In the genomic region with DNA sequence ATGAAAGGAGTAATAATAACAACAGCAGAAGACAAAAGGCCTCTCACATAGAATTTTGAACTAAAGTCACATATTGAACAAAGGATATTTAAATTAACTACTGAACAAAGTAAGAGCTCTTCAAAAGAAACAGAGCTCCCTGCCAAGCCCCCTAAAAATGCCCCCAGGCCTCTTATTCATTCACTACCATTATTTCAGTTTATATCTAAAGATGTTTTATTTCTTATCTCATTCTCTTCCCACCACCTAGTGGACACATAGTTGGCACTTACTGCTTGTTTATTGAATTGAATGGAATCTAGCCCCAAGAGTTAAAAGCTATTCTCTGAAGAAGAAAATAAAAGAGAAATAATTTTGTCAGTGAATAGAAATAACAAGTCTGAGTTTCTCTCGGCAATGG, we compare ENCODE assay signal across 8 cellular contexts. TPM values are rescaled to one million over a fixed set of nuclear protein-coding genes. Genes with fewer than 3 reads are reported as not detected.
DNase-seq lines count a peak whose midpoint lies in the region; ATAC-seq and TF ChIP-seq lines count a peak whose summit lies in the region.

No MANE protein-coding gene starts in this region.

- H2BK5ac ChIP-seq in IMR-90 (ENCODE audit: low read depth, low read length, poor library complexity, severe bottlenecking), result peak overlapping the region; percentile 76

- H3K4me1 ChIP-seq in IMR-90 (ENCODE audit: control insufficient read depth, insufficient read depth, low read length) (peaks cover 29% of the 10 kb centered on the region), mammary epithelial cell (ENCODE audit: insufficient read depth, low read length) (no peaks in the 10 kb centered on the region)

- H3K23ac ChIP-seq in IMR-90 (ENCODE audit: low read depth, low read length), result no peak overlapping the region

- H3K79me2 ChIP-seq in mammary epithelial cell (ENCODE audit: insufficient read depth, low read length), result peaks cover 77% of the 10 kb centered on the region
- H3K79me2 ChIP-seq in neural cell (replicated peaks; ENCODE audit: insufficient read depth, low read length), result no peaks in the 10 kb centered on the region

- H3K27ac ChIP-seq in IMR-90 (ENCODE audit: insufficient read depth, low read length), result no peak overlapping the region
- no peak overlapping the region for H3K27ac ChIP-seq in mammary epithelial cell (ENCODE audit: insufficient read depth, low read depth, low read length)
- H3K27ac ChIP-seq in neural cell (ENCODE audit: low read length), result no peak overlapping the region

- H4K91ac ChIP-seq in IMR-90 (ENCODE audit: insufficient read depth, low read depth, low read length), result no peak overlapping the region

- TF ChIP-seq CTCF in CD14-positive monocyte (IDR thresholded peaks at IDR 0.05), result peak; percentile 16
- TF ChIP-seq CTCF in IMR-90 (conservative IDR thresholded peaks at IDR 0.05; ENCODE audit: low read depth, low read length), result 0 out of 2 replicates have a peak, but pooled peaks have one; percentile 23
- TF ChIP-seq CTCF in mammary epithelial cell (conservative IDR thresholded peaks at IDR 0.05 in 1 of 2, IDR thresholded peaks at IDR 0.05 in 1 of 2; ENCODE audit: extremely low read depth in 1 of 2, insufficient read depth in 1 of 2, low read depth in 1 of 2, low read length in 2 of 2), result peak; percentile 27 to 43
- peak; percentile 21 for TF ChIP-seq CTCF in neural cell (IDR thresholded peaks at IDR 0.05; ENCODE audit: poor library complexity, severe bottlenecking)

- no peak for TF ChIP-seq EP300 in neural cell (conservative IDR thresholded peaks at IDR 0.05; ENCODE audit: poor library complexity, severe bottlenecking)

- H3K27me3 ChIP-seq in IMR-90 (ENCODE audit: control insufficient read depth, insufficient read depth, low read length), result no peaks in the 10 kb centered on the region
- no peaks in the 10 kb centered on the region for H3K27me3 ChIP-seq in mammary epithelial cell (ENCODE audit: insufficient read depth, low read length)
- H3K27me3 ChIP-seq in neural cell (ENCODE audit: insufficient read depth, low read depth, low read length), result no peaks in the 10 kb centered on the region

- TF ChIP-seq RAD21 in IMR-90 (IDR thresholded peaks at IDR 0.05; ENCODE audit: low read length) (no peak; the same call in 1 of the 2 replicates), neural cell (conservative IDR thresholded peaks at IDR 0.05) (no peak)

- H4K8ac ChIP-seq in IMR-90 (ENCODE audit: low read depth in 2 of 2, low read length in 2 of 2), result no peak overlapping the region

- dilution Hi-C loops in IMR-90 (cut with HindIII; ENCODE audit: low sequenced_read_pairs, unreplicated experiment) (no loop called here), mammary epithelial cell (cut with HindIII; ENCODE audit: low sequenced_read_pairs) (no loop called here)

- H3K9me3 Mint-ChIP-seq in CD14-positive monocyte, result no peaks in the 10 kb centered on the region

- no peaks in the 10 kb centered on the region for H3K9me2 ChIP-seq in neural cell (ENCODE audit: insufficient read depth, low read length)

- DNase-seq in CD14-positive monocyte (ENCODE audit: low spot score) (no peak), IMR-90 (peak; percentile 49), mammary epithelial cell (no peak), NCI-H748 (lab: John Stamatoyannopoulos, UW; ENCODE audit: unreplicated experiment) (no peak), glomerular visceral epithelial cell (ENCODE audit: extremely low spot score) (no peak), NCI-H82 treated with DMSO at 0.1 percent for 48 hours (lab: John Stamatoyannopoulos, UW; ENCODE audit: unreplicated experiment) (no peak)

- H3K18ac ChIP-seq in IMR-90 (ENCODE audit: low read depth, low read length), result peak overlapping the region; percentile 66; the same call in 1 of the 2 replicates

- POLR2A ChIA-PET in IMR-90 (lab: Charles Lee; ENCODE audit: unreplicated experiment), result no interaction called here

- H4K5ac ChIP-seq in IMR-90 (ENCODE audit: low read depth, low read length), result peak overlapping the region; percentile 12; the same call in 1 of the 2 replicates

- no peak overlapping the region for H2BK15ac ChIP-seq in IMR-90 (ENCODE audit: low read depth, low read length)

- peak; percentile 15 for ATAC-seq in IMR-90 (ENCODE audit: low read depth)
- ATAC-seq in HG02981 (IDR thresholded peaks at IDR 0.05; ENCODE audit: unreplicated experiment), result no peak

- no peak overlapping the region for H2BK120ac ChIP-seq in IMR-90 (ENCODE audit: low read depth, low read length)

- no CpG with 5 or more reads among the region's 1 CpG for WGBS in IMR-90 (ENCODE audit: extremely low coverage in 2 of 2, insufficient read length in 1 of 2), 2 experiments
- 17% methylated on average over 1 of the region's 1 CpG for WGBS in mammary epithelial cell (ENCODE audit: low coverage, missing lambda C conversion rate)

- H3K4me2 ChIP-seq in IMR-90 (ENCODE audit: low read depth, low read length) (peak overlapping the region; percentile 23; the same call in 1 of the 2 replicates), mammary epithelial cell (ENCODE audit: insufficient read depth, low read depth, low read length) (no peak overlapping the region), neural cell (ENCODE audit: low read length) (no peak overlapping the region)

- H3K79me1 ChIP-seq in IMR-90 (ENCODE audit: low read depth in 1 of 2, low read length in 2 of 2), result peaks cover 15 to 66% of the 10 kb centered on the region in 2 experiments; a peak in 3 of 4 replicates

- H3K4me3 ChIP-seq in IMR-90 (ENCODE audit: insufficient read depth, low read depth, low read length), result no peak overlapping the region
- H3K4me3 ChIP-seq in mammary epithelial cell (replicated peaks in 1 of 3; ENCODE audit: insufficient read depth in 1 of 3, low read depth in 2 of 3, low read length in 3 of 3), result no peak overlapping the region
- H3K4me3 ChIP-seq in neural cell (ENCODE audit: low read length), result no peak overlapping the region

- 0 out of 2 replicates have a peak overlapping the region, but pooled peaks have one; percentile 20 for H2BK20ac ChIP-seq in IMR-90 (ENCODE audit: low read depth, low read length)

- no peak overlapping the region for H3K4me3 Mint-ChIP-seq in CD14-positive monocyte

- H3K36me3 ChIP-seq in IMR-90 (ENCODE audit: control insufficient read depth, insufficient read depth, low read length) (peaks cover 20% of the 10 kb centered on the region), mammary epithelial cell (ENCODE audit: insufficient read depth, low read length) (peaks cover 10% of the 10 kb centered on the region), neural cell (ENCODE audit: insufficient read depth, low read length) (no peaks in the 10 kb centered on the region)

- no TSS peak for BruUV-seq in IMR-90 (replicated peaks; lab: Mats Ljungman, UMichigan)
- BruUV-seq in mammary epithelial cell (replicated peaks; lab: Mats Ljungman, UMichigan), result no TSS peak

- no peak overlapping the region for H2AK9ac ChIP-seq in IMR-90 (replicated peaks; ENCODE audit: low read depth, low read length, poor library complexity)

- peaks cover 68% of the 10 kb centered on the region for H3K4me1 Mint-ChIP-seq in CD14-positive monocyte

- intact Hi-C loops in CD14-positive monocyte (cut with micrococcal nuclease) (no loop called here), IMR-90 (cut with micrococcal nuclease) (loop anchor here (1.0 kb wide), 1 partner anchor 36 kb away; no protein-coding TSS in a partner anchor), mammary epithelial cell (cut with micrococcal nuclease) (loop anchor here (1.0 to 10.0 kb wide), 2 partner anchors 81 to 148 kb away; no protein-coding TSS in a partner anchor)

- H2AK5ac ChIP-seq in IMR-90 (ENCODE audit: low read depth, low read length), result no peak overlapping the region

- H2AFZ ChIP-seq in IMR-90 (replicated peaks; ENCODE audit: low read length, poor library complexity) (no peak overlapping the region), mammary epithelial cell (ENCODE audit: low read depth, low read length) (no peak overlapping the region), neural cell (ENCODE audit: low read depth, low read length) (no peak overlapping the region)

- H3K36me3 Mint-ChIP-seq in CD14-positive monocyte, result peaks cover 16 to 34% of the 10 kb centered on the region in 2 donors

- TF ChIP-seq POLR2A in IMR-90 (IDR thresholded peaks at IDR 0.05; ENCODE audit: low read depth, low read length), result no peak

- peaks cover 89% of the 10 kb centered on the region for H4K20me1 ChIP-seq in IMR-90 (ENCODE audit: insufficient read depth, low read length)
- no peaks in the 10 kb centered on the region for H4K20me1 ChIP-seq in mammary epithelial cell (ENCODE audit: insufficient read depth, low read length)
- no peaks in the 10 kb centered on the region for H4K20me1 ChIP-seq in neural cell (ENCODE audit: insufficient read depth)

- no peaks in the 10 kb centered on the region for H3F3A ChIP-seq in neural cell (ENCODE audit: insufficient read depth, low read length, poor library complexity, severe bottlenecking)

- H3K27me3 Mint-ChIP-seq in CD14-positive monocyte (ENCODE audit: low read depth in 3 of 3), result no peaks in the 10 kb centered on the region

- H3K27ac Mint-ChIP-seq in CD14-positive monocyte, result peak overlapping the region in 2 of 7 donors; percentile 17 to 54

- in situ Hi-C loops in IMR-90 (cut with MboI; ENCODE audit: low sequenced_read_pairs), result no loop called here
- in situ Hi-C loops in mammary epithelial cell (cut with MboI; ENCODE audit: low sequenced_read_pairs in 2 of 2), result no loop called here

- H3K14ac ChIP-seq in IMR-90 (replicated peaks; ENCODE audit: low read depth, low read length), result 0 out of 2 replicates have a peak overlapping the region, but pooled peaks have one; percentile 66

- 0 out of 2 replicates have a peak overlapping the region, but pooled peaks have one; percentile 26 for H3K56ac ChIP-seq in IMR-90 (ENCODE audit: extremely low read depth, insufficient read depth, low read length)

- peak overlapping the region; percentile 31; the same call in 1 of the 2 replicates for H3K4ac ChIP-seq in IMR-90 (ENCODE audit: low read depth, low read length)

- H3K9me1 ChIP-seq in IMR-90 (ENCODE audit: insufficient read depth, low read length), result peaks cover 27% of the 10 kb centered on the region

- H3K9me3 ChIP-seq in IMR-90 (ENCODE audit: control insufficient read depth, insufficient read depth, low read length) (no peaks in the 10 kb centered on the region), mammary epithelial cell (replicated peaks; ENCODE audit: insufficient read depth, low read length) (no peaks in the 10 kb centered on the region), neural cell (ENCODE audit: low read length) (no peaks in the 10 kb centered on the region)

- CTCF ChIA-PET in IMR-90 (lab: Yijun Ruan, JAX) (interaction anchor here (0.5 to 1.6 kb wide), 7 partner anchors 13 to 1165 kb away, joined by 3 to 7 read pairs (median 3); no protein-coding TSS in a partner anchor), mammary epithelial cell (lab: Charles Lee; ENCODE audit: low non-redundant PET) (interaction anchor here (0.6 to 0.7 kb wide), 3 partner anchors 11 to 68 kb away, joined by 3 to 10 read pairs (median 8); no protein-coding TSS in a partner anchor)

- H3K9ac ChIP-seq in IMR-90 (ENCODE audit: low read depth, low read length) (no peak overlapping the region), mammary epithelial cell (ENCODE audit: insufficient read depth, low read length) (no peak overlapping the region), neural cell (ENCODE audit: low read length) (no peak overlapping the region)

RNA-seq across cellular contexts. Expression of gene VCL, which starts 37.4 kb away (rescaled TPM):
- polyA plus RNA-seq in CD14-positive monocyte (10 to 100 TPM; 52.8 to 68.4 TPM), IMR-90 (2012; rRNA removed) (193 and 227 TPM in 2 replicates), mammary epithelial cell (70.9 TPM), neural cell (11.2 and 17.8 TPM in 2 replicates)
- total RNA-seq in IMR-90 (2012; rRNA removed) (283 and 316 TPM in 2 replicates), mammary epithelial cell (100 to 1,000 TPM; 136 to 172 TPM)
- 85.9 and 102 TPM in 2 replicates for polyA plus RNA-seq in IMR-90 (2012; cell fraction: cytosol; rRNA removed)
- 176 and 458 TPM in 2 replicates for polyA plus RNA-seq in IMR-90 (2012; cell fraction: nucleus; rRNA removed; ENCODE audit: low replicate concordance)
- polyA minus RNA-seq in mammary epithelial cell (222 TPM), neural cell (23.0 and 25.6 TPM in 2 replicates)

Comparison
In these comparisons a context has a peak if more than half of its experiments do, and no peak if none do; other contexts are left out.
1. intact Hi-C loops: an anchor here in IMR-90 (1.0 kb wide) and mammary epithelial cell (1.0 to 10.0 kb wide); none called in CD14-positive monocyte.